ENCODE assay signal across 30 cellular contexts in the genomic region with DNA sequence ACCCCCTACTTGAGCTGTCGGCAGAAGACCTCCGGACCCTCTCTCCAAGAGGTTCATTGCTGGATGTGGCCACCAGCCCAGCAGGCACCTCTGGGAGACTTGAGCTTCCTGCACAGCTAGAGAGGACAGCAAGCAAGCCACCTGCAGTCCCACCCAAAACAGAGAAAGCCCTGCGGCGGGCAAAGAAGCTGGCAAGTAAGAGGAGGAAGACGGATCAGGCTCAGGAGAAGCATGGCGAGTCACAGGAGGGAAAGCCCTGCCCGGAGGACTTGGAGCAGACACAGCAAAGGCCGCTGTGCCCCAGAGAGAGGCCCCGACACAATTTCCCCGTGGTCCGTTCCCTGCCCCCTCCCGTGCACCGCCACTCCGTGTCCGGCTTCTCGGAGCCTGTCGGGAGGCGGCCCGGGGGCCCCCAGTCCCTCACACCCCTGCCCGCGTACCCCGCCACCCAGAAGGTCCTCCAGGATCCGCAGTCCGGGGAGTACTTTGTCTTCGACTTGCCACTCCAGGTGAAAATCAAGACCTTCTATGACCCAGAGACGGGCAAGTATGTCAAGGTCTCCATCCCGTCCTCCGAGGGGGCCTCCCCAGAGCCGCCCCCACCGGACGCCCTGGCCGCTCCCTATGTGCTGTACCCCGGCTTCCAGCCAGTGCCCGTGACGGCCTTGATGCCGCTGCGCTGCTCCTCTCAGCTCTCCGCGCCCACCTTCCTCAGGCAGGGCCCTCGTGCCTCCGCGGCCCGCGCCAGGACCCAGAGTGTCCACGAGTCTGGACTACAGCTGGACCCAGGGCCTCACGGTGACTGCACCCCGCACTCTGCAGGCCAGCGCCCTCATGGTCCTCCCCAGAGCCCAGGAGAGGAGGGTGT. TPM values are rescaled to one million over a fixed set of nuclear protein-coding genes. Genes with fewer than 3 reads are reported as not detected.
DNase-seq lines count a peak whose midpoint lies in the region; ATAC-seq and TF ChIP-seq lines count a peak whose summit lies in the region.
"Had no signal": no experiment of that assay in that cellular context is flagged by ENCODE, and none has a peak within 500 bp of the region (broad histone marks: within the 10 kb centered on the region; RNA-seq: fewer than 3 reads in every experiment).

No MANE protein-coding gene starts in this region.

- WGBS in esophagus muscularis mucosa = 93% methylated on average over 40 of the region's 48 CpGs
- WGBS in GM23248 (ENCODE audit: low coverage in 1 of 2, low lambda C conversion rate in 2 of 2, missing lambda C conversion rate in 2 of 2), 2 experiments = 77 to 80% methylated on average over 44 to 48 of the region's 48 CpGs
- WGBS in mammary epithelial cell (ENCODE audit: low coverage, missing lambda C conversion rate) = 82% methylated on average over 30 of the region's 48 CpGs
- WGBS in right lobe of liver (ENCODE audit: insufficient coverage, low coverage, low lambda C conversion rate, missing lambda C conversion rate) = 74% methylated on average over 13 of the region's 48 CpGs

- ATAC-seq in Right ventricle myocardium inferior (no peak), right lobe of liver (no peak)
- peak; percentile 48 for ATAC-seq in stimulated activated memory B cell treated with anti-CD40 and anti-IgM and Interleukin-4, amounts not matched to agents 10 μg/mL and 1 μg/mL and 100 μg/mL, for 72 hours
- ATAC-seq: HepG2 had no signal

- H3K4me1 ChIP-seq in right atrium auricular region = peaks cover 0 to 18% of the 10 kb centered on the region in 2 donors
- H3K4me1 ChIP-seq in esophagus muscularis mucosa = peaks cover 0 to 5% (median 0%) of the 10 kb centered on the region in 4 donors
- no peaks in the 10 kb centered on the region for H3K4me1 ChIP-seq in GM23248 (ENCODE audit: insufficient read depth)
- no peaks in the 10 kb centered on the region for H3K4me1 ChIP-seq in mammary epithelial cell (ENCODE audit: insufficient read depth, low read length)
- no peaks in the 10 kb centered on the region for H3K4me1 ChIP-seq in right lobe of liver
- H3K4me1 ChIP-seq: BLaER1, Peyer's patch had no signal

- H3K9ac ChIP-seq in GM23248 (no peak overlapping the region), mammary epithelial cell (ENCODE audit: insufficient read depth, low read length) (no peak overlapping the region)
- H3K9ac ChIP-seq: BLaER1 had no signal

- dilution Hi-C loops in mammary epithelial cell (cut with HindIII; ENCODE audit: low sequenced_read_pairs) = no loop called here

- CTCF ChIA-PET in mammary epithelial cell (lab: Charles Lee; ENCODE audit: low non-redundant PET) = no interaction called here

- H3K4me3 ChIP-seq in right atrium auricular region (no peak overlapping the region), esophagus muscularis mucosa (no peak overlapping the region), GM23248 (no peak overlapping the region), mammary epithelial cell (replicated peaks in 1 of 3; ENCODE audit: insufficient read depth in 1 of 3, low read depth in 2 of 3, low read length in 3 of 3) (no peak overlapping the region), right lobe of liver (no peak overlapping the region)
- H3K4me3 ChIP-seq: BLaER1, Peyer's patch had no signal

- H3K4me3 Mint-ChIP-seq in stimulated activated memory B cell treated with anti-CD40 and anti-IgM and Interleukin-4, amounts not matched to agents 10 μg/mL and 1 μg/mL and 100 μg/mL, for 72 hours = no peak overlapping the region
- H3K4me3 Mint-ChIP-seq: CD4-positive, CD25-positive, alpha-beta regulatory T cell had no signal

- no peaks in the 10 kb centered on the region for H3K36me3 Mint-ChIP-seq in stimulated activated memory B cell treated with anti-CD40 and anti-IgM and Interleukin-4, amounts not matched to agents 10 μg/mL and 1 μg/mL and 100 μg/mL, for 72 hours
- H3K36me3 Mint-ChIP-seq: CD4-positive, CD25-positive, alpha-beta regulatory T cell had no signal

- H3K27me3 ChIP-seq in right atrium auricular region (no peaks in the 10 kb centered on the region), esophagus muscularis mucosa (no peaks in the 10 kb centered on the region), GM23248 (replicated peaks; ENCODE audit: insufficient read depth) (peaks cover 27% of the 10 kb centered on the region), mammary epithelial cell (ENCODE audit: insufficient read depth, low read length) (no peaks in the 10 kb centered on the region), right lobe of liver (no peaks in the 10 kb centered on the region)
- H3K27me3 ChIP-seq: BLaER1, Peyer's patch had no signal

- H3K9me3 ChIP-seq in right atrium auricular region (no peaks in the 10 kb centered on the region), esophagus muscularis mucosa (no peaks in the 10 kb centered on the region), GM23248 (ENCODE audit: low read depth) (no peaks in the 10 kb centered on the region), mammary epithelial cell (replicated peaks; ENCODE audit: insufficient read depth, low read length) (no peaks in the 10 kb centered on the region), right lobe of liver (no peaks in the 10 kb centered on the region)
- H3K9me3 ChIP-seq: BLaER1, Peyer's patch had no signal

- H3K9me2 ChIP-seq in GM23248 (ENCODE audit: insufficient read depth) = no peaks in the 10 kb centered on the region

- peak; percentile 50 for DNase-seq in right atrium auricular region (ENCODE audit: low spot score)
- no peak for DNase-seq in Right ventricle myocardium inferior (ENCODE audit: missing footprints)
- peak; percentile 82 for DNase-seq in esophagus muscularis mucosa (ENCODE audit: extremely low spot score)
- DNase-seq in GM23248 = no peak
- DNase-seq in mammary epithelial cell = no peak
- no peak for DNase-seq in right lobe of liver
- DNase-seq: CD4-positive, CD25-positive, alpha-beta regulatory T cell; COR-L47; DMS53; H7; Kasumi-1; NCI-H1092 treated with DMSO at 0.1 percent for 48 hours; NCI-H1436; NCI-H187; NCI-H2081 treated with DMSO at 0.1 percent for 48 hours; NCI-H2171; NCI-H226; NCI-H510A; NCI-H69; OCI-M1; SIG-M5 had no signal

- peaks cover 6% of the 10 kb centered on the region for H3K4me1 Mint-ChIP-seq in stimulated activated memory B cell treated with anti-CD40 and anti-IgM and Interleukin-4, amounts not matched to agents 10 μg/mL and 1 μg/mL and 100 μg/mL, for 72 hours
- H3K4me1 Mint-ChIP-seq: CD4-positive, CD25-positive, alpha-beta regulatory T cell had no signal

- H4K20me1 ChIP-seq in GM23248 (ENCODE audit: insufficient read depth) (no peaks in the 10 kb centered on the region), mammary epithelial cell (ENCODE audit: insufficient read depth, low read length) (no peaks in the 10 kb centered on the region)
- H4K20me1 ChIP-seq: BLaER1 had no signal

- H3K36me3 ChIP-seq in right atrium auricular region = peaks cover 19% of the 10 kb centered on the region
- H3K36me3 ChIP-seq in esophagus muscularis mucosa = peaks cover 0 to 31% (median 0%) of the 10 kb centered on the region in 4 donors
- no peaks in the 10 kb centered on the region for H3K36me3 ChIP-seq in GM23248 (ENCODE audit: low read depth)
- H3K36me3 ChIP-seq in mammary epithelial cell (ENCODE audit: insufficient read depth, low read length) = no peaks in the 10 kb centered on the region
- no peaks in the 10 kb centered on the region for H3K36me3 ChIP-seq in right lobe of liver
- H3K36me3 ChIP-seq: BLaER1, Peyer's patch had no signal

- no peak for TF ChIP-seq CTCF in right atrium auricular region (IDR thresholded peaks at IDR 0.05)
- TF ChIP-seq CTCF in esophagus muscularis mucosa (IDR thresholded peaks at IDR 0.05) = no peak
- TF ChIP-seq CTCF in mammary epithelial cell (conservative IDR thresholded peaks at IDR 0.05 in 1 of 2, IDR thresholded peaks at IDR 0.05 in 1 of 2; ENCODE audit: extremely low read depth in 1 of 2, insufficient read depth in 1 of 2, low read depth in 1 of 2, low read length in 2 of 2) = no peak
- TF ChIP-seq CTCF in right lobe of liver (IDR thresholded peaks at IDR 0.05) = no peak

- in situ Hi-C loops in GM23248 (cut with MboI) (no loop called here), mammary epithelial cell (cut with MboI; ENCODE audit: low sequenced_read_pairs in 2 of 2) (no loop called here)

- H3K4me2 ChIP-seq in GM23248 (ENCODE audit: unreplicated experiment) (no peak overlapping the region), mammary epithelial cell (ENCODE audit: insufficient read depth, low read depth, low read length) (no peak overlapping the region)
- H3K4me2 ChIP-seq: BLaER1 had no signal

- no peak overlapping the region for H3K27ac Mint-ChIP-seq in stimulated activated memory B cell treated with anti-CD40 and anti-IgM and Interleukin-4, amounts not matched to agents 10 μg/mL and 1 μg/mL and 100 μg/mL, for 72 hours
- H3K27ac Mint-ChIP-seq: CD4-positive, CD25-positive, alpha-beta regulatory T cell had no signal

- H3F3A ChIP-seq in GM23248 (ENCODE audit: insufficient read depth) = no peaks in the 10 kb centered on the region

- no TSS peak for BruUV-seq in mammary epithelial cell (replicated peaks; lab: Mats Ljungman, UMichigan)

- H3K27ac ChIP-seq in right atrium auricular region = no peak overlapping the region
- H3K27ac ChIP-seq in esophagus muscularis mucosa (replicated peaks in 1 of 4) = no peak overlapping the region
- H3K27ac ChIP-seq in GM23248 = no peak overlapping the region
- no peak overlapping the region for H3K27ac ChIP-seq in mammary epithelial cell (ENCODE audit: insufficient read depth, low read depth, low read length)
- no peak overlapping the region for H3K27ac ChIP-seq in right lobe of liver
- H3K27ac ChIP-seq: BLaER1, Peyer's patch had no signal

- TF ChIP-seq POLR2A in esophagus muscularis mucosa (IDR thresholded peaks at IDR 0.05; ENCODE audit: low read depth) = no peak
- TF ChIP-seq POLR2A in right lobe of liver (IDR thresholded peaks at IDR 0.05) = no peak

- H3K79me2 ChIP-seq in GM23248 (ENCODE audit: insufficient read depth) = no peaks in the 10 kb centered on the region
- no peaks in the 10 kb centered on the region for H3K79me2 ChIP-seq in mammary epithelial cell (ENCODE audit: insufficient read depth, low read length)

- no peaks in the 10 kb centered on the region for H3K27me3 Mint-ChIP-seq in stimulated activated memory B cell treated with anti-CD40 and anti-IgM and Interleukin-4, amounts not matched to agents 10 μg/mL and 1 μg/mL and 100 μg/mL, for 72 hours

- H2AFZ ChIP-seq in GM23248 (no peak overlapping the region), mammary epithelial cell (ENCODE audit: low read depth, low read length) (no peak overlapping the region)

- intact Hi-C loops in Right ventricle myocardium inferior (cut with DNase I) (no loop called here), esophagus muscularis mucosa (cut with DNase I) (no loop called here), mammary epithelial cell (cut with micrococcal nuclease) (no loop called here), right lobe of liver (cut with DNase I) (no loop called here)

- no peaks in the 10 kb centered on the region for H3K9me3 Mint-ChIP-seq in stimulated activated memory B cell treated with anti-CD40 and anti-IgM and Interleukin-4, amounts not matched to agents 10 μg/mL and 1 μg/mL and 100 μg/mL, for 72 hours

- TF ChIP-seq EP300 in esophagus muscularis mucosa (IDR thresholded peaks at IDR 0.05) = no peak

RNA-seq across cellular contexts. Expression of a gene that starts 27.2 kb away (rescaled TPM):
- 10 to 100 TPM; 34.9 to 48.2 TPM for total RNA-seq in right atrium auricular region
- total RNA-seq in Right ventricle myocardium inferior = 108 TPM
- under 1 TPM in 2 of 4 donors, not detected in 2; 0.06 to 0.42 TPM for total RNA-seq in esophagus muscularis mucosa
- total RNA-seq in GM23248 (2014; rRNA removed; shearing (Covaris generic)) = not detected in 2 replicates
- not detected in 2 replicates for polyA plus RNA-seq in GM23248 (2016; fragmentation: Nextera tagmentation; extraction: Ambion mirVana)
- total RNA-seq in mammary epithelial cell = not detected
- polyA plus RNA-seq in mammary epithelial cell = not detected
- not detected for polyA minus RNA-seq in mammary epithelial cell
- under 1 TPM in 2 of 6 experiments, not detected in 4; 0.04 to 0.12 TPM for total RNA-seq in right lobe of liver
- total RNA-seq: CD4-positive, CD25-positive, alpha-beta regulatory T cell; Daoy; G401; H7; HepG2; HT1080; M059J; Peyer's patch had no signal
- polyA plus RNA-seq: AG04450; CD4-positive, CD25-positive, alpha-beta regulatory T cell; HepG2 had no signal

Comparison
In these comparisons a context has a peak if more than half of its experiments do, and no peak if none do; other contexts are left out.
1. DNase-seq: peak in right atrium auricular region (single experiment) and esophagus muscularis mucosa (single experiment); none in Right ventricle myocardium inferior (single experiment), GM23248 (single experiment), mammary epithelial cell (single experiment) and right lobe of liver (0 of 3).
2. RNA of a gene that starts 27.2 kb away (total RNA-seq): 108 TPM in Right ventricle myocardium inferior (single experiment) and 34.9 to 48.2 TPM in right atrium auricular region; 0.06 to 0.42 TPM in esophagus muscularis mucosa, 0.04 to 0.12 TPM in right lobe of liver, not detected in GM23248 and not detected in mammary epithelial cell; every median in the first group is over 10 times any median in the second.